ENCODE assay signal across 9 cellular contexts in the genomic region with DNA sequence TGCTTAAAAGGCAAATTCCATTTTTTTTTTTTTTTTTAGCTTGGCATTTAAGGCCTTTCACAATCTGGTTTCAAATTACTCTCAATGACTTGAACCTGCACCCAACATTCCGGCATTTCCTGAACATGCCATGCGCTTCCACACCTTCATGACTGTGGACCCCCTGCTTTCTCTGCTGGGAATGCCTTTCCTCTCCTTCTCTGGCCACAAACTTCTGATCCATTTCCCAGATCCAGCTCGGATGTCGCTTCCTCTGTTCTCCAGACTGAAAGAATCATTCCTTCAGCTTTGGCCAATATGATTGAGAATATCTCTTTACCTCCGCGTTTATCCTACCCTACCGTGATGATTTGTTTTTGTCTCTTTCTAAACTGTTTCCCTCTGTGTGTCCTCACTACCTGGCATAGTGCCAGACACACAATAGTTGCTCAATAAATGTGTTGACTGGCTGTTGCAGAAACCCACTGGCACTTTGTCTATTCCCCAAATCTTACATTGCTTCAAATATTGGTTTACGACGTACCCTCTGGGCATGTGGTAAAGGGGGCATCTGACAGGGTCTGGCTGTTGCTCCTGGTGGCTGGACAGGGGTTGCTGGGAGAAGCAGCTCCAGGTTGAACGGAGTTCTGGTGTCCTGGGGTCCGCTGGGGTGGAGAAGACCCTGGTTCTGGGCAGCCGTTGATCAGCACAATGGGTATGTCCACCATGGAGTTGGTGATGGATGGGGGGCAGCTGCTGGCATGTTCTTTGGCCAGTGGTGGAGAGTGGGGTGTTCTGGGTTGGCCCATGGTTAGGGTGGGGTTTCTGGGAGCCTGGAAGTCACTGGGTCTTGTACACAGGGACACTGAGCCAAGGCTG. TPM values are rescaled to one million over a fixed set of nuclear protein-coding genes. Genes with fewer than 3 reads are reported as not detected.
DNase-seq lines count a peak whose midpoint lies in the region; ATAC-seq, FAIRE-seq and TF ChIP-seq lines count a peak whose summit lies in the region.
"Had no signal": no experiment of that assay in that cellular context is flagged by ENCODE, and none has a peak within 500 bp of the region (broad histone marks: within the 10 kb centered on the region; RNA-seq: fewer than 3 reads in every experiment).

No MANE protein-coding gene starts in this region.

- TF ChIP-seq CTCF in A549 (IDR thresholded peaks at IDR 0.05): no peak
- no peak for TF ChIP-seq CTCF in lower lobe of right lung (IDR thresholded peaks at IDR 0.05)

- TF ChIP-seq RAD21 in A549 (conservative IDR thresholded peaks at IDR 0.05 in 1 of 2, IDR thresholded peaks at IDR 0.05 in 1 of 2): no peak; a peak in 2 of 5 replicates

- H3K27ac Mint-ChIP-seq in activated naive CD8-positive, alpha-beta T cell treated with anti-CD3 and anti-CD28 coated beads, Interleukin-2, amount 10 ng/mL, durations not matched to agents 7 days and 5 days: peak overlapping the region; percentile 13

- no peak for TF ChIP-seq POLR2A in A549 (IDR thresholded peaks at IDR 0.05; ENCODE audit: low read length)

- H3K27ac ChIP-seq in A549 (peak overlapping the region; percentile 96 to 97), GM23248 (peak overlapping the region; percentile 99), lower lobe of right lung (peak overlapping the region; percentile 21)

- no peaks in the 10 kb centered on the region for H3K27me3 Mint-ChIP-seq in activated naive CD8-positive, alpha-beta T cell treated with anti-CD3 and anti-CD28 coated beads, Interleukin-2, amount 10 ng/mL, durations not matched to agents 7 days and 5 days

- H2AFZ ChIP-seq in GM23248: peak overlapping the region; percentile 39; the same call in 1 of the 2 replicates

- H3K36me3 Mint-ChIP-seq in activated naive CD8-positive, alpha-beta T cell treated with anti-CD3 and anti-CD28 coated beads, Interleukin-2, amount 10 ng/mL, durations not matched to agents 7 days and 5 days: no peaks in the 10 kb centered on the region

- H3K9ac ChIP-seq in GM23248: peak overlapping the region; percentile 80

- no peaks in the 10 kb centered on the region for H3K9me2 ChIP-seq in GM23248 (ENCODE audit: insufficient read depth)

- H3K4me3 ChIP-seq in A549: no peak overlapping the region
- H3K4me3 ChIP-seq in GM23248: peak overlapping the region; percentile 52
- H3K4me3 ChIP-seq in lower lobe of right lung: no peak overlapping the region

- no peak; a peak in 1 of 5 replicates for TF ChIP-seq EP300 in A549 (IDR thresholded peaks at IDR 0.05)

- H3F3A ChIP-seq in GM23248 (ENCODE audit: insufficient read depth): peaks cover 42% of the 10 kb centered on the region

- H3K36me3 ChIP-seq in GM23248 (ENCODE audit: low read depth) (no peaks in the 10 kb centered on the region), lower lobe of right lung (no peaks in the 10 kb centered on the region)

- H3K4me3 Mint-ChIP-seq in activated naive CD8-positive, alpha-beta T cell treated with anti-CD3 and anti-CD28 coated beads, Interleukin-2, amount 10 ng/mL, durations not matched to agents 7 days and 5 days: no peak overlapping the region

- H3K9me3 ChIP-seq in A549: no peaks in the 10 kb centered on the region
- no peaks in the 10 kb centered on the region for H3K9me3 ChIP-seq in GM23248 (ENCODE audit: low read depth)
- H3K9me3 ChIP-seq in lower lobe of right lung: no peaks in the 10 kb centered on the region

- no peaks in the 10 kb centered on the region for H3K9me3 Mint-ChIP-seq in activated naive CD8-positive, alpha-beta T cell treated with anti-CD3 and anti-CD28 coated beads, Interleukin-2, amount 10 ng/mL, durations not matched to agents 7 days and 5 days

- H3K27me3 ChIP-seq in GM23248 (replicated peaks; ENCODE audit: insufficient read depth) (no peaks in the 10 kb centered on the region), lower lobe of right lung (ENCODE audit: low read depth) (no peaks in the 10 kb centered on the region)

- peak overlapping the region; percentile 61 for H3K4me2 ChIP-seq in A549
- peak overlapping the region; percentile 63 for H3K4me2 ChIP-seq in GM23248 (ENCODE audit: unreplicated experiment)

- H3K4me1 ChIP-seq in A549 (peaks cover 98% of the 10 kb centered on the region), GM23248 (ENCODE audit: insufficient read depth) (peaks cover 58% of the 10 kb centered on the region), lower lobe of right lung (peaks cover 36% of the 10 kb centered on the region)

- CTCF ChIA-PET in A549 (lab: Yijun Ruan, JAX): interaction anchor here (0.8 to 15.5 kb wide), 20 partner anchors 9 to 125 kb away, joined by 3 to 379 read pairs (median 5); a partner anchor contains a TSS

- no peaks in the 10 kb centered on the region for H4K20me1 ChIP-seq in GM23248 (ENCODE audit: insufficient read depth)

- ATAC-seq in A549 (peak; percentile 2 to 52; a peak in 5 of 6 replicates), lower lobe of right lung (no peak), HG03521 (IDR thresholded peaks at IDR 0.05; ENCODE audit: unreplicated experiment) (no peak), HG02642 (IDR thresholded peaks at IDR 0.05; ENCODE audit: poor library complexity, unreplicated experiment) (no peak), GM19452 (IDR thresholded peaks at IDR 0.05; ENCODE audit: unreplicated experiment) (no peak)
- ATAC-seq in activated naive CD8-positive, alpha-beta T cell treated with anti-CD3 and anti-CD28 coated beads, Interleukin-2, amount 10 ng/mL, durations not matched to agents 7 days and 5 days (ENCODE audit: low read depth): no peak

- POLR2A ChIA-PET in A549 (lab: Yijun Ruan, JAX): interaction anchor here (0.6 to 4.7 kb wide), 28 partner anchors 8 to 418 kb away, joined by 3 to 42 read pairs (median 5); a partner anchor contains a TSS
- POLR2A ChIA-PET in activated naive CD8-positive, alpha-beta T cell treated with anti-CD3 and anti-CD28 coated beads, Interleukin-2, amount 10 ng/mL, durations not matched to agents 7 days and 5 days (lab: Charles Lee): interaction anchor here (0.6 kb wide), 1 partner anchor 168 kb away, joined by 3 read pairs; no protein-coding TSS in a partner anchor

- peaks cover 75% of the 10 kb centered on the region for H3K4me1 Mint-ChIP-seq in activated naive CD8-positive, alpha-beta T cell treated with anti-CD3 and anti-CD28 coated beads, Interleukin-2, amount 10 ng/mL, durations not matched to agents 7 days and 5 days

- 29% methylated on average over 12 of the region's 12 CpGs for WGBS in A549 (ENCODE audit: missing lambda C conversion rate)
- 28 to 32% methylated on average over 12 of the region's 12 CpGs for WGBS in GM23248 (ENCODE audit: low coverage in 1 of 2, low lambda C conversion rate in 2 of 2, missing lambda C conversion rate in 2 of 2), 2 experiments

- FAIRE-seq in A549 (lab: Jason Lieb, UNC): peak; percentile 100
- FAIRE-seq: colon had no signal

- intact Hi-C loops in lower lobe of right lung (cut with DNase I): no loop called here

- in situ Hi-C loops in GM23248 (cut with MboI): no loop called here

- no peaks in the 10 kb centered on the region for H3K79me2 ChIP-seq in GM23248 (ENCODE audit: insufficient read depth)

- peak in 1 of 2 experiments; percentile 35 for DNase-seq in A549 (ENCODE audit: low read depth in 1 of 2, low spot score in 1 of 2)
- peak; percentile 88 for DNase-seq in GM23248
- no peak for DNase-seq in activated naive CD8-positive, alpha-beta T cell treated with anti-CD3 and anti-CD28 coated beads, Interleukin-2, amount 10 ng/mL, durations not matched to agents 7 days and 5 days
- no peak for DNase-seq in lower lobe of right lung
- no peak for DNase-seq in ureter (ENCODE audit: low spot score)

TF ChIP-seq in A549, 52 proteins besides CTCF, POLR2A, EP300 and RAD21 (continues in another document):
- TF ChIP-seq, protein P1, sequence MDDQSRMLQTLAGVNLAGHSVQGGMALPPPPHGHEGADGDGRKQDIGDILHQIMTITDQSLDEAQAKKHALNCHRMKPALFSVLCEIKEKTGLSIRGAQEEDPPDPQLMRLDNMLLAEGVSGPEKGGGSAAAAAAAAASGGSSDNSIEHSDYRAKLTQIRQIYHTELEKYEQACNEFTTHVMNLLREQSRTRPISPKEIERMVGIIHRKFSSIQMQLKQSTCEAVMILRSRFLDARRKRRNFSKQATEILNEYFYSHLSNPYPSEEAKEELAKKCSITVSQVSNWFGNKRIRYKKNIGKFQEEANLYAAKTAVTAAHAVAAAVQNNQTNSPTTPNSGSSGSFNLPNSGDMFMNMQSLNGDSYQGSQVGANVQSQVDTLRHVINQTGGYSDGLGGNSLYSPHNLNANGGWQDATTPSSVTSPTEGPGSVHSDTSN (IDR thresholded peaks at IDR 0.05): no peak; the same call in 1 of the 2 replicates
- no peak for TF ChIP-seq RFX5 (IDR thresholded peaks at IDR 0.05)
- peak; percentile 96 for TF ChIP-seq HOXB13 (CRISPR knock-in tag; IDR thresholded peaks at IDR 0.05; ENCODE audit: low read depth)
- no peak for TF ChIP-seq MAZ (IDR thresholded peaks at IDR 0.05; ENCODE audit: borderline replicate concordance, low read depth, low read length)
- peak; percentile 91 for TF ChIP-seq EHF (CRISPR knock-in tag; IDR thresholded peaks at IDR 0.05)
- peak; percentile 92 for TF ChIP-seq ZSCAN20 (CRISPR knock-in tag; IDR thresholded peaks at IDR 0.05)
- no peak for TF ChIP-seq NR3C1 (IDR thresholded peaks at IDR 0.05)

RNA-seq across cellular contexts. Expression of a gene that starts 14.7 kb away (rescaled TPM):
- polyA plus RNA-seq in A549 (2011; rRNA removed) (24.2 and 45.9 TPM in 2 replicates), A549 (2017; fragmentation: RNase III; extraction: RNeasy Plus Mini Kit Qiagen cat#74134 plus additional on column Dnase treatment) (61.6 to 75.9 TPM (median 73.5 TPM) in 3 replicates), GM23248 (2016; fragmentation: Nextera tagmentation; extraction: Ambion mirVana) (0.20 and 0.44 TPM in 2 replicates)
- 18.0 and 30.2 TPM in 2 replicates for polyA plus RNA-seq in A549 (2012; cell fraction: cytosol; rRNA removed)
- 83.8 and 125 TPM in 2 replicates for polyA plus RNA-seq in A549 (2012; cell fraction: nucleus; rRNA removed)
- 62.8 and 79.7 TPM in 2 replicates for polyA minus RNA-seq in A549 (2011; rRNA and poly(A)+ RNA removed)
- not detected in 2 replicates for total RNA-seq in GM23248 (2014; rRNA removed; shearing (Covaris generic))
- total RNA-seq in activated naive CD8-positive, alpha-beta T cell treated with anti-CD3 and anti-CD28 coated beads, Interleukin-2, amount 10 ng/mL, durations not matched to agents 7 days and 5 days: 1 to 10 TPM; 9.0 to 9.7 TPM
- total RNA-seq in lower lobe of right lung (0.68 TPM), ureter (53.1 TPM)

RNA-seq across cellular contexts. Expression of a gene that starts 43.5 kb away (rescaled TPM):
- polyA plus RNA-seq in A549 (2011; rRNA removed): 1,080 and 1,577 TPM in 2 replicates
- polyA plus RNA-seq in A549 (2012; cell fraction: cytosol; rRNA removed): 1,069 and 1,422 TPM in 2 replicates
- 982 and 1,044 TPM in 2 replicates for polyA plus RNA-seq in A549 (2012; cell fraction: nucleus; rRNA removed)
- polyA plus RNA-seq in A549 (2017; fragmentation: RNase III; extraction: RNeasy Plus Mini Kit Qiagen cat#74134 plus additional on column Dnase treatment): 1,501 to 1,941 TPM (median 1,829 TPM) in 3 replicates
- 1,444 and 1,452 TPM in 2 replicates for polyA minus RNA-seq in A549 (2011; rRNA and poly(A)+ RNA removed)
- total RNA-seq in GM23248 (2014; rRNA removed; shearing (Covaris generic)): 361 and 408 TPM in 2 replicates
- polyA plus RNA-seq in GM23248 (2016; fragmentation: Nextera tagmentation; extraction: Ambion mirVana): 1,209 and 1,277 TPM in 2 replicates
- total RNA-seq in activated naive CD8-positive, alpha-beta T cell treated with anti-CD3 and anti-CD28 coated beads, Interleukin-2, amount 10 ng/mL, durations not matched to agents 7 days and 5 days: 10 to 100 TPM; 12.2 to 13.2 TPM
- 371 TPM for total RNA-seq in lower lobe of right lung
- total RNA-seq in ureter: 505 TPM

Comparison
In these comparisons a context has a peak if more than half of its experiments do, and no peak if none do; other contexts are left out.
1. ATAC-seq: peak in A549 (2 of 2); none in activated naive CD8-positive, alpha-beta T cell treated with anti-CD3 and anti-CD28 coated beads, Interleukin-2, amount 10 ng/mL, durations not matched to agents 7 days and 5 days (single experiment), lower lobe of right lung (0 of 2), HG03521 (single experiment), HG02642 (single experiment) and GM19452 (single experiment).
2. H3K27ac ChIP-seq: peak in every context shown above with its lines; median percentile 99 in GM23248; 96 in A549; 21 in lower lobe of right lung.
3. RNA of a gene that starts 43.5 kb away (total RNA-seq): 505 TPM in ureter (single experiment), 361 to 408 TPM in GM23248 and 371 TPM in lower lobe of right lung (single experiment); 12.2 to 13.2 TPM in activated naive CD8-positive, alpha-beta T cell treated with anti-CD3 and anti-CD28 coated beads, Interleukin-2, amount 10 ng/mL, durations not matched to agents 7 days and 5 days; every median in the first group is over 10 times any median in the second.